ENCODE assay signal across 8 cellular contexts in the genomic region with DNA sequence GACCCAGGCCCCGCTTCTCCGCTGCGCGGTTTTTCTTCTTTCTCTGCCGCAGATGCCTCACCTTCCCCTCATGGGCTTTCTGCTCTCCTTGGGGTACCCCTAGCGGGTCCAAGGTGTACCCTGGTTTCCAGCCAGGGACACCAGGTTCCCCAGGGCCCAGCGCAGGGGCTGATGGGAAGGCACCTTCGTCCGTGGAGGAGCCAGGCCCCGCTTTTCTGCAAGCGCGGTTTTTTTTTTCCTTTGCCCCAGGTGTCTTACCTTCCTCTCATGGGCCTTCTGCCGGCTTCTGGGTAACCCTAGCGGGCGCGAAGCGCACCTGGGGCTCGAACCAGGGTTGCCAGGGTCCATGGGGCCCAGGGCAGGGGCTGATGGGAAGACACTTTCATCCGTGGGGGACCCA.
DNase-seq lines count a peak whose midpoint lies in the region; ATAC-seq, FAIRE-seq and TF ChIP-seq lines count a peak whose summit lies in the region.
"Not testable (repeated sequence)": the region's sequence is repeated elsewhere in the genome, so short reads cannot be mapped to it uniquely, and the experiment has no call there.

No MANE protein-coding gene starts in this region.

- POLR2A ChIA-PET in Panc1 (lab: Charles Lee), result not testable (repeated sequence)

- TF ChIP-seq CTCF in Calu3 (IDR thresholded peaks at IDR 0.05; ENCODE audit: unreplicated experiment); Panc1 (IDR thresholded peaks at IDR 0.05); bronchial epithelial cell (IDR thresholded peaks at IDR 0.05; ENCODE audit: insufficient read depth, low read length, severe bottlenecking); left ventricle myocardium inferior (IDR thresholded peaks at IDR 0.05; ENCODE audit: borderline replicate concordance); sigmoid colon (IDR thresholded peaks at IDR 0.05); thoracic aorta (IDR thresholded peaks at IDR 0.05): not testable (repeated sequence)

- not testable (repeated sequence) for TF ChIP-seq EP300 in sigmoid colon (IDR thresholded peaks at IDR 0.05)

- H3K36me3 Mint-ChIP-seq in Calu3 (ENCODE audit: insufficient read depth, unreplicated experiment), result peaks cover 10% of the 10 kb centered on the region
- H3K36me3 Mint-ChIP-seq in activated T-helper 17 cell treated with anti-CD3 and anti-CD28 coated beads, Interleukin-2, amount 50 U/mL, for 72 hours (ENCODE audit: low read depth), result not testable (repeated sequence)

- BruUV-seq in Calu3 (replicated peaks; lab: Mats Ljungman, UMichigan); Panc1 (replicated peaks; lab: Mats Ljungman, UMichigan): not testable (repeated sequence)

- DNase-seq in Calu3; Panc1 (ENCODE audit: low read depth, low spot score); bronchial epithelial cell (ENCODE audit: low read depth); left ventricle myocardium inferior; thoracic aorta (ENCODE audit: low spot score): not testable (repeated sequence)
- DNase-seq in activated CD4-positive, alpha-beta T cell treated with anti-CD3 and anti-CD28 coated beads, Interleukin-2, amount 50 U/mL, for 1 hour, result peak; percentile 34
- peak; percentile 33 for DNase-seq in sigmoid colon

- not testable (repeated sequence) for H3K9me3 ChIP-seq in Panc1 (ENCODE audit: control insufficient read depth, insufficient read depth, low read depth, low read length); left ventricle myocardium inferior (replicated peaks); sigmoid colon; thoracic aorta

- H3K4me3 ChIP-seq in Panc1 (ENCODE audit: low read depth in 2 of 2, low read length in 2 of 2) (peak overlapping the region; percentile 32 to 54; a peak in 3 of 4 replicates), bronchial epithelial cell (ENCODE audit: low read depth, low read length) (peak overlapping the region; percentile 6), left ventricle myocardium inferior (peak overlapping the region; percentile 54), sigmoid colon (peak overlapping the region in 2 of 4 donors; percentile 20 to 21), thoracic aorta (peak overlapping the region; percentile 60)

- intact Hi-C loops in Calu3 (cut with micrococcal nuclease; ENCODE audit: unreplicated experiment); Panc1 (cut with micrococcal nuclease; ENCODE audit: unreplicated experiment); left ventricle myocardium inferior (cut with micrococcal nuclease); sigmoid colon (cut with DNase I): not testable (repeated sequence)

- not testable (repeated sequence) for H3K4me1 Mint-ChIP-seq in Calu3 (ENCODE audit: low read depth, unreplicated experiment); activated T-helper 17 cell treated with anti-CD3 and anti-CD28 coated beads, Interleukin-2, amount 50 U/mL, for 72 hours

- TF ChIP-seq POLR2A in sigmoid colon (IDR thresholded peaks at IDR 0.05), result not testable (repeated sequence)

- not testable (repeated sequence) for H3K27ac Mint-ChIP-seq in Calu3 (ENCODE audit: unreplicated experiment)
- peak overlapping the region; percentile 82 for H3K27ac Mint-ChIP-seq in activated T-helper 17 cell treated with anti-CD3 and anti-CD28 coated beads, Interleukin-2, amount 50 U/mL, for 72 hours

- H3K4me3 Mint-ChIP-seq in Calu3 (ENCODE audit: low read depth, unreplicated experiment), result peak overlapping the region; percentile 58
- peak overlapping the region; percentile 66 for H3K4me3 Mint-ChIP-seq in activated T-helper 17 cell treated with anti-CD3 and anti-CD28 coated beads, Interleukin-2, amount 50 U/mL, for 72 hours

- in situ Hi-C loops in Panc1 (cut with HindIII; ENCODE audit: low pct_unique_long_range_greater_than_20kb, low sequenced_read_pairs), result not testable (repeated sequence)

- not testable (repeated sequence) for H3K4me1 ChIP-seq in Panc1 (ENCODE audit: control insufficient read depth, insufficient read depth, low read length); left ventricle myocardium inferior; sigmoid colon; thoracic aorta (ENCODE audit: control insufficient read depth in 1 of 2, low read depth in 2 of 2)

- H3K27me3 ChIP-seq in Panc1 (ENCODE audit: control insufficient read depth, insufficient read depth, low read length); bronchial epithelial cell (ENCODE audit: control insufficient read depth, insufficient read depth, low read length); left ventricle myocardium inferior (ENCODE audit: low read depth); sigmoid colon; thoracic aorta (replicated peaks; ENCODE audit: insufficient read depth): not testable (repeated sequence)

- H3K27me3 Mint-ChIP-seq in Calu3 (ENCODE audit: unreplicated experiment); activated T-helper 17 cell treated with anti-CD3 and anti-CD28 coated beads, Interleukin-2, amount 50 U/mL, for 72 hours: not testable (repeated sequence)

- CTCF ChIA-PET in Calu3 (lab: Charles Lee); Panc1 (lab: Charles Lee): not testable (repeated sequence)

- H3K36me3 ChIP-seq in Panc1 (ENCODE audit: control insufficient read depth, insufficient read depth, low read length); bronchial epithelial cell (ENCODE audit: control insufficient read depth, insufficient read depth, low read length); left ventricle myocardium inferior; sigmoid colon; thoracic aorta: not testable (repeated sequence)

- H3K27ac ChIP-seq in Panc1 (ENCODE audit: low read length); left ventricle myocardium inferior (replicated peaks); sigmoid colon; thoracic aorta: not testable (repeated sequence)

- 5 to 7% methylated on average over 8 to 11 of the region's 19 CpGs for WGBS in sigmoid colon, 2 donors

- H3K9me3 Mint-ChIP-seq in Calu3 (ENCODE audit: low read depth, unreplicated experiment); activated T-helper 17 cell treated with anti-CD3 and anti-CD28 coated beads, Interleukin-2, amount 50 U/mL, for 72 hours: not testable (repeated sequence)

- ATAC-seq in Panc1; activated T-helper 17 cell treated with anti-CD3 and anti-CD28 coated beads, Interleukin-2, amount 50 U/mL, for 72 hours (replicated peaks); thoracic aorta (ENCODE audit: insufficient number of reproducible peaks, low FRiP score, low read depth): not testable (repeated sequence)

- FAIRE-seq in bronchial epithelial cell (lab: Jason Lieb, UNC), result not testable (repeated sequence)
